14 cellular contexts compared by ENCODE assay signal in genomic region chr12:10563002-10563401, GRCh38. TPM values are rescaled to one million over a fixed set of nuclear protein-coding genes. Genes with fewer than 3 reads are reported as not detected.
"Had no signal": no experiment of that assay in that cellular context is flagged by ENCODE, and none has a peak within 500 bp of the region (broad histone marks: within the 10 kb centered on the region; RNA-seq: fewer than 3 reads in every experiment).

No MANE protein-coding gene starts in this region.

- H3K27ac ChIP-seq: hepatocyte, neutrophil, skin epidermis, stomach, testis, VCaP had no signal

- H3K27me3 ChIP-seq: hepatocyte, neutrophil, stomach, testis had no signal

- H3K9me3 ChIP-seq: neutrophil, SK-N-SH, stomach, testis had no signal

- H3K4me1 ChIP-seq: stomach, testis had no signal

- H3K4me2 ChIP-seq: hepatocyte, SK-N-SH had no signal

- H3K9me3 Mint-ChIP-seq: T-cell had no signal

- H3K36me3 ChIP-seq: neutrophil, stomach had no signal

- H3K36me3 Mint-ChIP-seq: T-cell had no signal

- H3K9ac ChIP-seq: SK-N-SH had no signal

- H2AFZ ChIP-seq: hepatocyte had no signal

- ATAC-seq: esophagus mucosa, T-cell had no signal

- H3K4me3 Mint-ChIP-seq: T-cell had no signal

- DNase-seq: activated CD4-positive, alpha-beta T cell treated with anti-CD3 and anti-CD28 coated beads, Interleukin-2, amount 50 U/mL, for 48 hours; activated naive CD4-positive, alpha-beta T cell; islet precursor cell; stimulated activated CD4-positive, alpha-beta T cell treated with anti-CD3 and anti-CD28 coated beads, Interleukin-15, amount 100 ng/mL, for 24 hours; stimulated activated CD4-positive, alpha-beta T cell treated with anti-CD3 and anti-CD28 coated beads, Interleukin-4, amount 100 ng/mL, for 1 hour; stomach; testis had no signal

- H3K4me3 ChIP-seq: hepatocyte, skin epidermis, stomach, testis had no signal

RNA-seq across cellular contexts. Expression of gene EIF2S3B, which starts 57.3 kb away (rescaled TPM):
- polyA plus RNA-seq: hepatocyte had no signal
